2 cellular contexts compared by ENCODE assay signal in the genomic region with DNA sequence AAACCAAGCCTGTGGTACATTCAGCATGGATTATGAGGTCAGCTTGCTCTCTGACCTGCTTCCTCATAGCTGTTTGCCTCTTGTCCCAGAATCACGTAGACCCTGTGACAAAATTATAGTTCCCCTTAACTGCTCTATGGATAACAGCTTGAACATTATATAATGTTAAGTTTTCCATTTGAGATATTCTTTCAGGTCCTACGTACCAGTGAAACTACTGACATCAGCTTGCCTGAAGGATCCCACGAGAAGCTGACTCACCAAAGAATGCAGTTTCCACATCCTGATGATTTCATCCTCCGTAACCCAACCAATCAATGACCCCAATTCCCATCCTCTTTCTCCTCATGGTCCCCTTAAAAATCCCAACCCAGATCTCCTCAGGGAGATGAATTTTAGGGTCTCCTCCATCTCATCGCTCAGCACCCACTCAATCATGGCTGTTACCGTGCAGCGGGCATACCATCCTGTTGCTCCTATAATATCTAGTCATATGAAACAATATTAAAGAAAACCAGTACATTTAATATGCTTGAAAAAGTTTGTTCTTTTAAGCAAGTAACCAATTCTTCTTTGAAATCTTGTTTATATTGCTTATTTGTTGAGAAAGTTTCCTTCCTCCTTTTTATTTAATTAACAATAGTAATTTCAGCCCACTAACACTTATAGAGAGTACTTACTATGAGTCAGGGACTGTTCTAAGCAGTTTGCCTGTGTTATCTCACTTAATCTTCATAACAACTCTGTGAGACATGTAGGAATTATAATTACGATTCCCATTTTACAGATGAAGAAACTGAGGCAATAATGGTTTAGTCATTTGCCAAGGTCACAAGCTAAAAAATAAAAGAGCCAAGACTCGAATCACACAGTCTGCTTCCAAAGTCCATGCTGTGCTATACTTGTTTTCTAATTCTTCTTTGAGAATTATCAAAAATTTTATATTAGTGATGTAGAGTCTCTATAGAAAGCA.
A peak's percentile ranks its signal among the peaks of the same experiment; 100 is the strongest.
TF ChIP-seq lines count a peak whose summit lies in the region.

No MANE protein-coding gene starts in this region.

TF ChIP-seq in A549, 52 proteins besides CTCF, POLR2A, EP300 and RAD21:
- TF ChIP-seq EHMT2 (IDR thresholded peaks at IDR 0.05; ENCODE audit: low read depth) (no peak), JUNB (IDR thresholded peaks at IDR 0.05) (peak; percentile 77), MAX (IDR thresholded peaks at IDR 0.05) (peak; percentile 22; the same call in 1 of the 2 replicates), ZSCAN20 (CRISPR knock-in tag; IDR thresholded peaks at IDR 0.05) (0 out of 2 replicates have a peak, but pooled peaks have one; percentile 26), PHF8 (IDR thresholded peaks at IDR 0.05; ENCODE audit: borderline replicate concordance, low read depth) (no peak), FOXS1 (CRISPR knock-in tag; IDR thresholded peaks at IDR 0.05) (no peak), HEYL (CRISPR knock-in tag; IDR thresholded peaks at IDR 0.05) (peak; percentile 22; the same call in 1 of the 2 replicates), FOSL2 (IDR thresholded peaks at IDR 0.05) (peak; percentile 80), FOSL2 (CRISPR knock-in tag; IDR thresholded peaks at IDR 0.05) (peak; percentile 91), NFE2L2 (conservative IDR thresholded peaks at IDR 0.05; ENCODE audit: low read length) (no peak), CEBPB (IDR thresholded peaks at IDR 0.05) (peak; percentile 72 to 77), REST (IDR thresholded peaks at IDR 0.05) (0 out of 2 replicates have a peak, but pooled peaks have one; percentile 19), CHD2 (IDR thresholded peaks at IDR 0.05; ENCODE audit: low read length, partially characterized antibody) (peak; percentile 57), JUN (IDR thresholded peaks at IDR 0.05) (peak in 1 of 2 experiments; percentile 38; a peak in 2 of 5 replicates), CHD4 (IDR thresholded peaks at IDR 0.05; ENCODE audit: borderline replicate concordance) (0 out of 2 replicates have a peak, but pooled peaks have one; percentile 70), MAFK (IDR thresholded peaks at IDR 0.05; ENCODE audit: partially characterized antibody) (peak; percentile 63), MYC (IDR thresholded peaks at IDR 0.05; ENCODE audit: borderline replicate concordance, low read length) (0 out of 2 replicates have a peak, but pooled peaks have one; percentile 30), HDAC2 (IDR thresholded peaks at IDR 0.05) (peak; percentile 60; the same call in 1 of the 2 replicates)

TF ChIP-seq in IMR-90, 13 proteins besides CTCF, POLR2A, EP300 and RAD21:
- TF ChIP-seq MAZ (IDR thresholded peaks at IDR 0.05; ENCODE audit: borderline replicate concordance, low read depth, low read length), result no peak
- no peak for TF ChIP-seq MXI1 (IDR thresholded peaks at IDR 0.05; ENCODE audit: borderline replicate concordance, low read depth, low read length)
- TF ChIP-seq MAFK (IDR thresholded peaks at IDR 0.05; ENCODE audit: low read depth, low read length), result peak; percentile 60; the same call in 1 of the 2 replicates
- TF ChIP-seq RCOR1 (IDR thresholded peaks at IDR 0.05; ENCODE audit: insufficient replicate concordance, low read length), result peak; percentile 39
- TF ChIP-seq FOS (IDR thresholded peaks at IDR 0.05; ENCODE audit: low read depth, low read length), result peak; percentile 84
- TF ChIP-seq CEBPB (IDR thresholded peaks at IDR 0.05; ENCODE audit: low read depth, low read length), result peak; percentile 89
- TF ChIP-seq CHD1 (IDR thresholded peaks at IDR 0.05; ENCODE audit: low read depth, low read length), result no peak
- peak; percentile 39; the same call in 1 of the 2 replicates for TF ChIP-seq NFE2L2 (IDR thresholded peaks at IDR 0.05; ENCODE audit: low read depth, low read length)
- no peak for TF ChIP-seq USF2 (IDR thresholded peaks at IDR 0.05; ENCODE audit: low read depth, low read length)
